9 cellular contexts compared by ENCODE assay signal in genomic region chr1:1433804-1434130, GRCh38. TPM values are rescaled to one million over a fixed set of nuclear protein-coding genes. Genes with fewer than 3 reads are reported as not detected.
A peak's percentile ranks its signal among the peaks of the same experiment; 100 is the strongest.
DNase-seq lines count a peak whose midpoint lies in the region; ATAC-seq and TF ChIP-seq lines count a peak whose summit lies in the region.
"Had no signal": no experiment of that assay in that cellular context is flagged by ENCODE, and none has a peak within 500 bp of the region (broad histone marks: within the 10 kb centered on the region; RNA-seq: fewer than 3 reads in every experiment).

No MANE protein-coding gene starts in this region.

- H3K27me3 ChIP-seq in lung (ENCODE audit: control insufficient read depth, insufficient read depth), result no peaks in the 10 kb centered on the region
- H3K27me3 ChIP-seq in A673 (replicated peaks; ENCODE audit: insufficient read depth, low read depth, low read length, poor library complexity), result no peaks in the 10 kb centered on the region

- peaks cover 0 to 50% of the 10 kb centered on the region in 2 donors for H3K4me1 ChIP-seq in lung (ENCODE audit: control insufficient read depth in 2 of 2, insufficient read depth in 2 of 2, low read length in 2 of 2)
- H3K4me1 ChIP-seq in A673 (ENCODE audit: insufficient read depth, low read length, poor library complexity, severe bottlenecking), result peaks cover 11% of the 10 kb centered on the region

- intact Hi-C loops in A673 (cut with micrococcal nuclease; ENCODE audit: unreplicated experiment), result no loop called here

- DNase-seq in AG08396 (ENCODE audit: low spot score) (peak; percentile 62), KBM-7 (peak; percentile 39), astrocyte of the cerebellum (ENCODE audit: low read depth) (peak; percentile 29), lung (ENCODE audit: low spot score) (no peak), NCI-H2081 treated with DMSO at 0.1 percent for 48 hours (lab: John Stamatoyannopoulos, UW) (no peak), NCI-H82 (lab: John Stamatoyannopoulos, UW) (no peak), A673 (ENCODE audit: low spot score) (no peak)
- no peak for DNase-seq in stimulated activated effector memory CD8-positive, alpha-beta T cell treated with anti-CD3 and anti-CD28 coated beads, Interleukin-12 subunit alpha, Interleukin-12 subunit beta, amount 100 ng/mL, for 72 hours (ENCODE audit: low spot score in 2 of 2)

- TF ChIP-seq CTCF in astrocyte of the cerebellum (IDR thresholded peaks at IDR 0.05; ENCODE audit: low read depth, low read length, missing control alignments) (no peak), lung (IDR thresholded peaks at IDR 0.05; ENCODE audit: control extremely low read depth, extremely low read depth) (no peak), A673 (conservative IDR thresholded peaks at IDR 0.05; ENCODE audit: low read depth, low read length) (no peak)

- H3K9me3 ChIP-seq in lung (ENCODE audit: control insufficient read depth in 2 of 2, insufficient read depth in 1 of 2, low read length in 1 of 2) (no peaks in the 10 kb centered on the region), A673 (ENCODE audit: low read depth, low read length, poor library complexity, severe bottlenecking) (no peaks in the 10 kb centered on the region)

- no peak overlapping the region for H3K27ac Mint-ChIP-seq in stimulated activated effector memory CD8-positive, alpha-beta T cell treated with anti-CD3 and anti-CD28 coated beads, Interleukin-12 subunit alpha, Interleukin-12 subunit beta, amount 100 ng/mL, for 72 hours
- H3K27ac Mint-ChIP-seq: activated naive CD8-positive, alpha-beta T cell had no signal

- WGBS in lung, 2 donors, result 8 to 10% methylated on average over 12 of the region's 12 CpGs

- no peak for ATAC-seq in lung (ENCODE audit: insufficient read depth, low FRiP score)
- peak; percentile 61 for ATAC-seq in stimulated activated effector memory CD8-positive, alpha-beta T cell treated with anti-CD3 and anti-CD28 coated beads, Interleukin-12 subunit alpha, Interleukin-12 subunit beta, amount 100 ng/mL, for 72 hours

- H3K4me1 Mint-ChIP-seq in stimulated activated effector memory CD8-positive, alpha-beta T cell treated with anti-CD3 and anti-CD28 coated beads, Interleukin-12 subunit alpha, Interleukin-12 subunit beta, amount 100 ng/mL, for 72 hours, result peaks cover 6% of the 10 kb centered on the region

- H3K36me3 Mint-ChIP-seq in stimulated activated effector memory CD8-positive, alpha-beta T cell treated with anti-CD3 and anti-CD28 coated beads, Interleukin-12 subunit alpha, Interleukin-12 subunit beta, amount 100 ng/mL, for 72 hours, result no peaks in the 10 kb centered on the region
- H3K36me3 Mint-ChIP-seq: activated naive CD8-positive, alpha-beta T cell had no signal

- CTCF ChIA-PET in A673 (lab: Charles Lee), result no interaction called here

- in situ Hi-C loops in KBM-7 (cut with MboI; ENCODE audit: low pct_unique_long_range_greater_than_20kb, low sequenced_read_pairs) (no loop called here), astrocyte of the cerebellum (cut with HindIII; ENCODE audit: low sequenced_read_pairs) (no loop called here)

- peak overlapping the region; percentile 55 for H3K4me3 Mint-ChIP-seq in stimulated activated effector memory CD8-positive, alpha-beta T cell treated with anti-CD3 and anti-CD28 coated beads, Interleukin-12 subunit alpha, Interleukin-12 subunit beta, amount 100 ng/mL, for 72 hours
- H3K4me3 Mint-ChIP-seq: activated naive CD8-positive, alpha-beta T cell had no signal

- H3K9me3 Mint-ChIP-seq in stimulated activated effector memory CD8-positive, alpha-beta T cell treated with anti-CD3 and anti-CD28 coated beads, Interleukin-12 subunit alpha, Interleukin-12 subunit beta, amount 100 ng/mL, for 72 hours, result no peaks in the 10 kb centered on the region

- H3K4me3 ChIP-seq in astrocyte of the cerebellum (ENCODE audit: low read depth, low read length) (peak overlapping the region; percentile 12), lung (no peak overlapping the region), A673 (ENCODE audit: low read depth, low read length, poor library complexity, severe bottlenecking) (no peak overlapping the region)

- H3K27ac ChIP-seq in lung (ENCODE audit: low read depth in 1 of 2, low read length in 1 of 2) (peak overlapping the region; percentile 79 to 84), A673 (ENCODE audit: low read depth, low read length, poor library complexity, severe bottlenecking) (no peak overlapping the region)

- no TSS peak for BruUV-seq in A673 (replicated peaks; lab: Mats Ljungman, UMichigan)

- H3K36me3 ChIP-seq in lung (ENCODE audit: control insufficient read depth in 2 of 2, insufficient read depth in 2 of 2, low read length in 2 of 2) (peaks cover 0 to under 1% of the 10 kb centered on the region in 2 donors), A673 (ENCODE audit: insufficient read depth, low read length, poor library complexity, severe bottlenecking) (no peaks in the 10 kb centered on the region)

- POLR2A ChIA-PET in A673 (lab: Charles Lee; ENCODE audit: low non-redundant PET), result no interaction called here

RNA-seq across cellular contexts. Expression of gene VWA1, which starts 1.7 kb away (rescaled TPM):
- total RNA-seq in lung (10 to 100 TPM; 72.6 to 94.3 TPM), A673 (2021) (0.92 and 2.7 TPM in 2 replicates)
- 10 to 100 TPM; 51.7 to 65.6 TPM for polyA plus RNA-seq in lung

RNA-seq across cellular contexts. Expression of gene ANKRD65, which starts 12.7 kb away (rescaled TPM):
- total RNA-seq in lung (10 to 100 TPM; 30.2 to 54.2 TPM), A673 (2021) (not detected in 2 replicates)
- 10 to 100 TPM; 13.5 to 33.5 TPM for polyA plus RNA-seq in lung

RNA-seq across cellular contexts. Expression of gene ATAD3C, which starts 15.7 kb away (rescaled TPM):
- 10 to 100 TPM in 1 of 2 donors, under 1 TPM in 1; 0.60 to 14.0 TPM for total RNA-seq in lung
- polyA plus RNA-seq in lung, result 10 to 100 TPM; 15.7 to 18.0 TPM
- 0.22 and 0.39 TPM in 2 replicates for total RNA-seq in A673 (2021)

RNA-seq across cellular contexts. Expression of gene MRPL20, which starts 26.7 kb away (rescaled TPM):
- total RNA-seq in lung (100 to 1,000 TPM in 1 of 2 donors, 10 to 100 TPM in 1; 60.1 to 115 TPM), A673 (2021) (137 and 151 TPM in 2 replicates)
- 100 to 1,000 TPM; 129 to 181 TPM for polyA plus RNA-seq in lung

RNA-seq across cellular contexts. Expression of gene CCNL2, which starts 34.6 kb away (rescaled TPM):
- total RNA-seq in lung (100 to 1,000 TPM; 157 to 385 TPM), A673 (2021) (206 and 213 TPM in 2 replicates)
- 100 to 1,000 TPM in 1 of 2 donors, 10 to 100 TPM in 1; 97.9 to 230 TPM for polyA plus RNA-seq in lung

Comparison
In these comparisons a context has a peak if more than half of its experiments do, and no peak if none do; other contexts are left out.
1. DNase-seq: peak in AG08396 (single experiment), KBM-7 (single experiment) and astrocyte of the cerebellum (single experiment); none in lung (single experiment), stimulated activated effector memory CD8-positive, alpha-beta T cell treated with anti-CD3 and anti-CD28 coated beads, Interleukin-12 subunit alpha, Interleukin-12 subunit beta, amount 100 ng/mL, for 72 hours (0 of 2), NCI-H2081 treated with DMSO at 0.1 percent for 48 hours (single experiment), NCI-H82 (single experiment) and A673 (single experiment).
2. RNA of gene VWA1, which starts 1.7 kb away (total RNA-seq): 72.6 to 94.3 TPM in lung; 0.92 to 2.7 TPM in A673; every median in the first group is over 10 times any median in the second.
3. RNA of gene ANKRD65, which starts 12.7 kb away (total RNA-seq): 30.2 to 54.2 TPM in lung; not detected in A673; every median in the first group is over 10 times any median in the second.